15 cellular contexts compared by ENCODE assay signal in genomic region chr11:76769071-76769560, GRCh38. TPM values are rescaled to one million over a fixed set of nuclear protein-coding genes. Genes with fewer than 3 reads are reported as not detected.
DNase-seq lines count a peak whose midpoint lies in the region; ATAC-seq and TF ChIP-seq lines count a peak whose summit lies in the region.
"Had no signal": no experiment of that assay in that cellular context is flagged by ENCODE, and none has a peak within 500 bp of the region (broad histone marks: within the 10 kb centered on the region; RNA-seq: fewer than 3 reads in every experiment).

No MANE protein-coding gene starts in this region.

- no peak overlapping the region for H3K4me3 Mint-ChIP-seq in CD8-positive, alpha-beta memory T cell
- H3K4me3 Mint-ChIP-seq in nephron (no peak overlapping the region), WTC11 (no peak overlapping the region)
- H3K4me3 Mint-ChIP-seq: neural progenitor cell had no signal

- H3K27ac ChIP-seq in CD8-positive, alpha-beta memory T cell (ENCODE audit: low read depth, low read length): no peak overlapping the region
- H3K27ac ChIP-seq: neural progenitor cell had no signal

- H3K27me3 ChIP-seq in CD8-positive, alpha-beta memory T cell (ENCODE audit: insufficient read depth, low read length, poor library complexity, severe bottlenecking): no peaks in the 10 kb centered on the region
- H3K27me3 ChIP-seq: heart right ventricle, neural progenitor cell, upper lobe of left lung had no signal

- no peak for TF ChIP-seq POLR2A in NB4 (IDR thresholded peaks at IDR 0.05; ENCODE audit: extremely low read depth, insufficient read length)

- no peaks in the 10 kb centered on the region for H3K9me3 ChIP-seq in CD8-positive, alpha-beta memory T cell (ENCODE audit: low read length)
- H3K9me3 ChIP-seq: heart right ventricle, upper lobe of left lung had no signal

- H3K4me3 ChIP-seq in CD8-positive, alpha-beta memory T cell (ENCODE audit: low read length): no peak overlapping the region
- H3K4me3 ChIP-seq in NB4 (ENCODE audit: low read depth, low read length): no peak overlapping the region
- H3K4me3 ChIP-seq: heart right ventricle, neural progenitor cell, upper lobe of left lung had no signal

- H3K4me1 Mint-ChIP-seq in CD8-positive, alpha-beta memory T cell: peaks cover 27 to 39% (median 31%) of the 10 kb centered on the region in 3 donors
- peaks cover 77% of the 10 kb centered on the region for H3K4me1 Mint-ChIP-seq in nephron
- H3K4me1 Mint-ChIP-seq in WTC11: peaks cover 70% of the 10 kb centered on the region

- no peak for ATAC-seq in WTC11

- no peaks in the 10 kb centered on the region for H3K9me3 Mint-ChIP-seq in CD8-positive, alpha-beta memory T cell
- H3K9me3 Mint-ChIP-seq in nephron (no peaks in the 10 kb centered on the region), WTC11 (no peaks in the 10 kb centered on the region; the same call in 1 of the 2 replicates)
- H3K9me3 Mint-ChIP-seq: neural progenitor cell had no signal

- DNase-seq in CD8-positive, alpha-beta memory T cell: no peak
- DNase-seq in NB4 (ENCODE audit: low read depth): peak; percentile 74
- DNase-seq in dermis blood vessel endothelial cell: peak; percentile 27
- DNase-seq in NCI-H1092 treated with DMSO at 0.1 percent for 48 hours (lab: John Stamatoyannopoulos, UW): no peak
- DNase-seq in NCI-H1417 (lab: John Stamatoyannopoulos, UW): no peak
- no peak for DNase-seq in middle frontal gyrus (ENCODE audit: extremely low spot score, low spot score)
- DNase-seq in WTC11 (ENCODE audit: low spot score): no peak
- DNase-seq: activated CD8-positive, alpha-beta memory T cell treated with anti-CD3 and anti-CD28 coated beads for 24 hours; caudate nucleus; heart right ventricle; NCI-H2029 treated with DMSO at 0.1 percent for 48 hours; stimulated activated CD4-positive, alpha-beta T cell treated with anti-CD3 and anti-CD28 coated beads, Interleukin-4, amount 100 ng/mL, for 1 hour had no signal

- no peaks in the 10 kb centered on the region for H3K36me3 Mint-ChIP-seq in CD8-positive, alpha-beta memory T cell
- no peaks in the 10 kb centered on the region for H3K36me3 Mint-ChIP-seq in nephron (ENCODE audit: low read depth)
- H3K36me3 Mint-ChIP-seq in WTC11: peaks cover 2% of the 10 kb centered on the region; the same call in 1 of the 2 replicates
- H3K36me3 Mint-ChIP-seq: neural progenitor cell had no signal

- peak overlapping the region in 5 of 8 donors; percentile 7 to 81 (median 69) for H3K27ac Mint-ChIP-seq in CD8-positive, alpha-beta memory T cell
- H3K27ac Mint-ChIP-seq in nephron: peak overlapping the region; percentile 40 to 51 (median 43)
- no peak overlapping the region for H3K27ac Mint-ChIP-seq in WTC11

- peaks cover 14% of the 10 kb centered on the region for H3K4me1 ChIP-seq in CD8-positive, alpha-beta memory T cell (ENCODE audit: insufficient read depth, low read length)

- POLR2A ChIA-PET in CD8-positive, alpha-beta memory T cell (lab: Charles Lee): no interaction called here
- POLR2A ChIA-PET in WTC11 (lab: Charles Lee): no interaction called here

- no peaks in the 10 kb centered on the region for H3K36me3 ChIP-seq in CD8-positive, alpha-beta memory T cell (ENCODE audit: insufficient read depth, low read length)
- H3K36me3 ChIP-seq: heart right ventricle, neural progenitor cell, upper lobe of left lung had no signal

- peaks cover 0 to 4% of the 10 kb centered on the region in 2 donors for H3K27me3 Mint-ChIP-seq in CD8-positive, alpha-beta memory T cell
- H3K27me3 Mint-ChIP-seq in nephron (ENCODE audit: low read depth) (peaks cover 9% of the 10 kb centered on the region), WTC11 (ENCODE audit: low read depth) (peaks cover 12% of the 10 kb centered on the region)

- no peak for TF ChIP-seq CTCF in NB4 (IDR thresholded peaks at IDR 0.05; ENCODE audit: low read depth, low read length)
- TF ChIP-seq CTCF in nephron (IDR thresholded peaks at IDR 0.05; ENCODE audit: unreplicated experiment in 3 of 3): no peak
- TF ChIP-seq CTCF in WTC11 (IDR thresholded peaks at IDR 0.05): no peak

- CTCF ChIA-PET in CD8-positive, alpha-beta memory T cell (lab: Charles Lee): no interaction called here
- CTCF ChIA-PET in WTC11 (lab: Charles Lee): interaction anchor here (0.8 kb wide), 1 partner anchor 38 kb away, joined by 3 read pairs; no protein-coding TSS in a partner anchor

TF ChIP-seq in WTC11, 78 proteins besides CTCF, POLR2A, EP300 and RAD21:
- TF ChIP-seq E2F1 (CRISPR knock-in tag; IDR thresholded peaks at IDR 0.05): no peak
- TF ChIP-seq ATF3 (CRISPR knock-in tag; conservative IDR thresholded peaks at IDR 0.05): no peak
- no peak for TF ChIP-seq TEAD1 (CRISPR knock-in tag; IDR thresholded peaks at IDR 0.05)
- no peak for TF ChIP-seq ETV6 (CRISPR knock-in tag; IDR thresholded peaks at IDR 0.05)
- TF ChIP-seq USF1 (CRISPR knock-in tag; IDR thresholded peaks at IDR 0.05): no peak

RNA-seq across cellular contexts. Expression of gene TSKU, which starts 14.0 kb away (rescaled TPM):
- under 1 TPM; 0.11 to 0.13 TPM for total RNA-seq in CD8-positive, alpha-beta memory T cell
- not detected for polyA plus RNA-seq in CD8-positive, alpha-beta memory T cell
- total RNA-seq in dermis blood vessel endothelial cell (4.4 and 8.7 TPM in 2 replicates), WTC11 (2021) (24.0 to 30.3 TPM (median 24.4 TPM) in 3 replicates)

Comparison
In these comparisons a context has a peak if more than half of its experiments do, and no peak if none do; other contexts are left out.
1. DNase-seq: peak in NB4 (single experiment) and dermis blood vessel endothelial cell (single experiment); none in CD8-positive, alpha-beta memory T cell (0 of 5), NCI-H1092 treated with DMSO at 0.1 percent for 48 hours (single experiment), NCI-H1417 (0 of 3), middle frontal gyrus (single experiment) and WTC11 (single experiment).